In genomic region chr6:125974214-125974866, GRCh38 we compare ENCODE assay signal across 9 cellular contexts. TPM values are rescaled to one million over a fixed set of nuclear protein-coding genes. Genes with fewer than 3 reads are reported as not detected.
A peak's percentile ranks its signal among the peaks of the same experiment; 100 is the strongest.
DNase-seq lines count a peak whose midpoint lies in the region; ATAC-seq, FAIRE-seq and TF ChIP-seq lines count a peak whose summit lies in the region.
"Had no signal": no experiment of that assay in that cellular context is flagged by ENCODE, and none has a peak within 500 bp of the region (broad histone marks: within the 10 kb centered on the region; RNA-seq: fewer than 3 reads in every experiment).

No MANE protein-coding gene starts in this region.

- TF ChIP-seq CTCF in upper lobe of right lung (IDR thresholded peaks at IDR 0.05) = peak; percentile 65

- TF ChIP-seq POLR2A in GM12892 (IDR thresholded peaks at IDR 0.05; ENCODE audit: low read depth, low read length) = no peak

- H3K27ac ChIP-seq in upper lobe of right lung (no peak overlapping the region), aorta (ENCODE audit: low read depth in 1 of 2, low read length in 2 of 2) (no peak overlapping the region)
- H3K27ac ChIP-seq: HL-60 had no signal

- H3K27me3 ChIP-seq in upper lobe of right lung (no peaks in the 10 kb centered on the region), aorta (ENCODE audit: control insufficient read depth in 1 of 2, insufficient read depth in 2 of 2, low read length in 1 of 2) (no peaks in the 10 kb centered on the region)

- 28 to 29% methylated on average over 5 of the region's 5 CpGs for WGBS in aorta, 2 donors

- H3K9me3 ChIP-seq in upper lobe of right lung (no peaks in the 10 kb centered on the region), aorta (ENCODE audit: control insufficient read depth, low read length) (no peaks in the 10 kb centered on the region)

- FAIRE-seq in GM12892 (lab: Jason Lieb, UNC) (peak; percentile 48), islet of Langerhans (lab: Jason Lieb, UNC) (peak; percentile 98)

- H3K4me3 ChIP-seq in upper lobe of right lung (no peak overlapping the region), aorta (ENCODE audit: low read length in 2 of 2) (no peak overlapping the region)

- H3K4me1 ChIP-seq in upper lobe of right lung (no peaks in the 10 kb centered on the region), aorta (ENCODE audit: control insufficient read depth in 1 of 2, insufficient read depth in 2 of 2, low read length in 2 of 2) (no peaks in the 10 kb centered on the region)

- peaks cover 7% of the 10 kb centered on the region for H3K36me3 ChIP-seq in upper lobe of right lung
- H3K36me3 ChIP-seq in aorta (ENCODE audit: control insufficient read depth in 1 of 2, insufficient read depth in 2 of 2, low read length in 1 of 2) = peaks cover 0 to 2% of the 10 kb centered on the region in 2 donors

- intact Hi-C loops in upper lobe of right lung (cut with DNase I) (no loop called here), aorta (cut with DNase I) (loop anchor here (5.0 kb wide), 2 partner anchors 117 to 662 kb away; no protein-coding TSS in a partner anchor)

- peak; percentile 24 for DNase-seq in AG08396 (ENCODE audit: low spot score)
- no peak for DNase-seq in GM12892 (ENCODE audit: insufficient read length)
- peak; percentile 74 for DNase-seq in NCI-H2196 (lab: John Stamatoyannopoulos, UW; ENCODE audit: unreplicated experiment)
- DNase-seq in astrocyte of the hippocampus (ENCODE audit: low read depth, low spot score) = peak; percentile 52
- no peak for DNase-seq in upper lobe of right lung
- no peak for DNase-seq in aorta

- ATAC-seq in HG02870 (IDR thresholded peaks at IDR 0.05; ENCODE audit: unreplicated experiment) = peak; percentile 73
- ATAC-seq in upper lobe of right lung = peak; percentile 81
- no peak for ATAC-seq in aorta (ENCODE audit: low FRiP score)

RNA-seq across cellular contexts. Expression of gene TRMT11, which starts 12.0 kb away (rescaled TPM):
- polyA plus RNA-seq in GM12892 (2012; ENCODE audit: missing spikeins) = 26.6 TPM
- 17.7 TPM for total RNA-seq in upper lobe of right lung
- total RNA-seq in aorta = 10 to 100 TPM; 30.4 to 34.3 TPM
- 10 to 100 TPM; 13.9 to 23.0 TPM for polyA plus RNA-seq in aorta

RNA-seq across cellular contexts. Expression of gene HINT3, which starts 17.8 kb away (rescaled TPM):
- polyA plus RNA-seq in GM12892 (2012; ENCODE audit: missing spikeins) = 9.6 TPM
- total RNA-seq in upper lobe of right lung (27.9 TPM), aorta (10 to 100 TPM; 16.2 to 20.1 TPM)
- 10 to 100 TPM; 15.6 to 37.4 TPM for polyA plus RNA-seq in aorta

Comparison
In these comparisons a context has a peak if more than half of its experiments do, and no peak if none do; other contexts are left out.
1. DNase-seq: peak in AG08396 (single experiment), NCI-H2196 (single experiment) and astrocyte of the hippocampus (single experiment); none in GM12892 (single experiment), upper lobe of right lung (single experiment) and aorta (0 of 2).